Comparison of ENCODE assay signal across 9 cellular contexts in the genomic region with DNA sequence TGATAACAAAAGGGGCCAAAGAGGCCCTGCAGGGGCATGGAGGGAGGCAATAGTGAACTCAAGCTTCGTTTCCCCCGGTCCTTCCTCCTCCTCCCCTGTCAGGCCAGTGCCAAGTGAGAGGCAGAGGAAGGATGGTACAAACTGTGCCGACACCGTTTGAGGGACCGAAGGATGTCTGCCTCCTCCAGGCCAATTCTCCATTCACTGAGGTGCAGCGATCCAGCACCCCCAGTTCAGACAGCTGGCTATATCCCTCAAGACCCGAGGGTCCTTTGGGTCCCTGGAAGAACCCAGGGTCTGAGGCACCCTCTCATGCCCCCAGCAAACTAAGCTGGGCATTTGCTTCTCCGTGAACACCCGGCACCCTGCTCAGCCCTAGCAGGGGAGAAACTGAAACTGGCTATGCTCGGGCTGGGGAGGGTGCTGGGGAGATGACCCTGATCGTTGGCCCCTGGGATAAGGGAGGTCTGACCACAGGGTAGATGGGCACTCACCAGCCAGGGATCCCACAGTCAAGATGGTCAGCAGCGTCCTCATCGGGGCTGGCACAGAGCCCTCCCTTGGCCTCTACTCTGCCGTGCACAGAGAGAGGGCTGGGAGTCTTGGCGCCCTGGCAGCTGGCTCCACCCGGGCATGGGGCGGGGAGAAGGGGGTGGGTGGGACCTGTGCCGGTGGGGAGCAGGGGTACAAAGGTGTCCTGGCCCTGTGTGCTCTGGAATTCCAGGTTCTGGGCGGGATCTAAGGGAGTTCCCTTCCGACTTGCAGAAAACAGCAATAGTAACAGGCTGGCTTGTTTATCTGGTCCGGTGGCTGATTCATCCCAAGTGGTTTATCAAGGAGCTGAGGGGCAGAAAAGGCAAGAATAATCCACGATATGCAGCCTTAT. TPM values are rescaled to one million over a fixed set of nuclear protein-coding genes. Genes with fewer than 3 reads are reported as not detected.
DNase-seq lines count a peak whose midpoint lies in the region; ATAC-seq and TF ChIP-seq lines count a peak whose summit lies in the region.
"Had no signal": no experiment of that assay in that cellular context is flagged by ENCODE, and none has a peak within 500 bp of the region (broad histone marks: within the 10 kb centered on the region; RNA-seq: fewer than 3 reads in every experiment).

A gene with protein sequence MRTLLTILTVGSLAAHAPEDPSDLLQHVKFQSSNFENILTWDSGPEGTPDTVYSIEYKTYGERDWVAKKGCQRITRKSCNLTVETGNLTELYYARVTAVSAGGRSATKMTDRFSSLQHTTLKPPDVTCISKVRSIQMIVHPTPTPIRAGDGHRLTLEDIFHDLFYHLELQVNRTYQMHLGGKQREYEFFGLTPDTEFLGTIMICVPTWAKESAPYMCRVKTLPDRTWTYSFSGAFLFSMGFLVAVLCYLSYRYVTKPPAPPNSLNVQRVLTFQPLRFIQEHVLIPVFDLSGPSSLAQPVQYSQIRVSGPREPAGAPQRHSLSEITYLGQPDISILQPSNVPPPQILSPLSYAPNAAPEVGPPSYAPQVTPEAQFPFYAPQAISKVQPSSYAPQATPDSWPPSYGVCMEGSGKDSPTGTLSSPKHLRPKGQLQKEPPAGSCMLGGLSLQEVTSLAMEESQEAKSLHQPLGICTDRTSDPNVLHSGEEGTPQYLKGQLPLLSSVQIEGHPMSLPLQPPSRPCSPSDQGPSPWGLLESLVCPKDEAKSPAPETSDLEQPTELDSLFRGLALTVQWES (minus strand): TSS at position 595 of the 886 bp plus-strand sequence. CDS start 58 bp downstream, at position 537.

- no peaks in the 10 kb centered on the region for H3K36me3 ChIP-seq in Panc1 (ENCODE audit: control insufficient read depth, insufficient read depth, low read length)
- no peaks in the 10 kb centered on the region for H3K36me3 ChIP-seq in prostate gland

- H3K4me3 ChIP-seq in Panc1 (ENCODE audit: low read depth in 2 of 2, low read length in 2 of 2), result peak within 1 kb of the TSS; percentile 51 to 79
- peak within 1 kb of the TSS; percentile 58 for H3K4me3 ChIP-seq in fibroblast of the aortic adventitia (ENCODE audit: low read depth, low read length)
- peak within 1 kb of the TSS; percentile 33 to 39 for H3K4me3 ChIP-seq in prostate gland

- POLR2A ChIA-PET in Panc1 (lab: Charles Lee), result interaction anchor here (0.6 kb wide), 1 partner anchor 61 kb away, joined by 4 read pairs; no protein-coding TSS in a partner anchor
- POLR2A ChIA-PET in activated CD4-positive, alpha-beta T cell treated with anti-CD3 and anti-CD28 coated beads for 36 hours (lab: Charles Lee), result no interaction called here

- intact Hi-C loops in Calu3 (cut with micrococcal nuclease; ENCODE audit: unreplicated experiment) (loop anchor here (10.0 kb wide), 1 partner anchor 338 kb away; a partner anchor contains a TSS), Panc1 (cut with micrococcal nuclease; ENCODE audit: unreplicated experiment) (no loop called here), prostate gland (cut with DNase I) (no loop called here), natural killer cell (cut with micrococcal nuclease) (no loop called here)
- intact Hi-C loops in activated CD4-positive, alpha-beta T cell treated with anti-CD3 and anti-CD28 coated beads for 36 hours (cut with DNase I, micrococcal nuclease), result no loop called here

- peaks cover 12% of the 10 kb centered on the region for H3K4me1 Mint-ChIP-seq in Calu3 (ENCODE audit: low read depth, unreplicated experiment)
- peaks cover 7 to 11% of the 10 kb centered on the region in 2 donors for H3K4me1 Mint-ChIP-seq in natural killer cell
- H3K4me1 Mint-ChIP-seq in activated CD4-positive, alpha-beta T cell treated with anti-CD3 and anti-CD28 coated beads for 36 hours, result no peaks in the 10 kb centered on the region

- H3K9me3 ChIP-seq in Panc1 (ENCODE audit: control insufficient read depth, insufficient read depth, low read depth, low read length) (no peaks in the 10 kb centered on the region), prostate gland (no peaks in the 10 kb centered on the region)

- 35% methylated on average over 22 of the region's 22 CpGs for WGBS in prostate gland

- H3K9me3 Mint-ChIP-seq in Calu3 (ENCODE audit: low read depth, unreplicated experiment) (no peaks in the 10 kb centered on the region), natural killer cell (no peaks in the 10 kb centered on the region)
- H3K9me3 Mint-ChIP-seq in activated CD4-positive, alpha-beta T cell treated with anti-CD3 and anti-CD28 coated beads for 36 hours (ENCODE audit: low read depth), result no peaks in the 10 kb centered on the region

- no TSS peak for BruUV-seq in Calu3 (replicated peaks; lab: Mats Ljungman, UMichigan)
- BruUV-seq in Panc1 (replicated peaks; lab: Mats Ljungman, UMichigan), result no TSS peak

- DNase-seq in Calu3 (peak; percentile 31), Panc1 (ENCODE audit: low read depth, low spot score) (no peak), fibroblast of the aortic adventitia (ENCODE audit: low read depth) (peak; percentile 31), prostate gland (ENCODE audit: low spot score) (peak; percentile 55), natural killer cell (no peak), NCI-H1048 (lab: John Stamatoyannopoulos, UW) (no peak), superior temporal gyrus (ENCODE audit: extremely low spot score) (no peak)
- no peak for DNase-seq in activated CD4-positive, alpha-beta T cell treated with anti-CD3 and anti-CD28 coated beads for 36 hours
- DNase-seq: activated effector memory CD4-positive, alpha-beta T cell treated with Interleukin-2 at 50 U/mL for 16 hours had no signal

- peak within 1 kb of the TSS; percentile 70 for H3K4me3 Mint-ChIP-seq in Calu3 (ENCODE audit: low read depth, unreplicated experiment)
- H3K4me3 Mint-ChIP-seq in natural killer cell, result no peak within 1 kb of the TSS
- no peak within 1 kb of the TSS for H3K4me3 Mint-ChIP-seq in activated CD4-positive, alpha-beta T cell treated with anti-CD3 and anti-CD28 coated beads for 36 hours

- TF ChIP-seq CTCF in Calu3 (IDR thresholded peaks at IDR 0.05; ENCODE audit: unreplicated experiment), result no peak
- TF ChIP-seq CTCF in Panc1 (IDR thresholded peaks at IDR 0.05), result no peak
- TF ChIP-seq CTCF in fibroblast of the aortic adventitia (IDR thresholded peaks at IDR 0.05; ENCODE audit: insufficient read depth, low read length), result no peak
- TF ChIP-seq CTCF in prostate gland (IDR thresholded peaks at IDR 0.05), result no peak
- TF ChIP-seq CTCF in natural killer cell (IDR thresholded peaks at IDR 0.05), result no peak

- H3K4me1 ChIP-seq in Panc1 (ENCODE audit: control insufficient read depth, insufficient read depth, low read length) (peaks cover 4% of the 10 kb centered on the region; the same call in 1 of the 2 replicates), prostate gland (replicated peaks) (peaks cover 4% of the 10 kb centered on the region)

- peak within 1 kb of the TSS; percentile 67 for H3K27ac ChIP-seq in Panc1 (ENCODE audit: low read length)
- H3K27ac ChIP-seq in prostate gland, result peak within 1 kb of the TSS; percentile 54 to 60

- CTCF ChIA-PET in Calu3 (lab: Charles Lee), result interaction anchor here (1.0 kb wide), 1 partner anchor 249 kb away, joined by 3 read pairs; no protein-coding TSS in a partner anchor
- CTCF ChIA-PET in Panc1 (lab: Charles Lee), result interaction anchor here (0.6 kb wide), 1 partner anchor 447 kb away, joined by 7 read pairs; no protein-coding TSS in a partner anchor
- CTCF ChIA-PET in activated CD4-positive, alpha-beta T cell treated with anti-CD3 and anti-CD28 coated beads for 36 hours (lab: Charles Lee), result interaction anchor here (0.6 kb wide), 1 partner anchor 193 kb away, joined by 3 read pairs; no protein-coding TSS in a partner anchor

- ATAC-seq in Panc1 (peak; percentile 91), natural killer cell (no peak)
- no peak for ATAC-seq in activated CD4-positive, alpha-beta T cell treated with anti-CD3 and anti-CD28 coated beads for 36 hours

- no peak for TF ChIP-seq POLR2A in prostate gland (IDR thresholded peaks at IDR 0.05)

- in situ Hi-C loops in Panc1 (cut with HindIII; ENCODE audit: low pct_unique_long_range_greater_than_20kb, low sequenced_read_pairs), result no loop called here

- H3K27ac Mint-ChIP-seq in Calu3 (ENCODE audit: unreplicated experiment) (no peak within 1 kb of the TSS), natural killer cell (no peak within 1 kb of the TSS)
- no peak within 1 kb of the TSS for H3K27ac Mint-ChIP-seq in activated CD4-positive, alpha-beta T cell treated with anti-CD3 and anti-CD28 coated beads for 36 hours

- H3K27me3 Mint-ChIP-seq in Calu3 (ENCODE audit: unreplicated experiment) (no peaks in the 10 kb centered on the region), natural killer cell (ENCODE audit: low read depth in 2 of 2) (peaks cover 6 to 13% of the 10 kb centered on the region in 2 donors)
- peaks cover 6% of the 10 kb centered on the region for H3K27me3 Mint-ChIP-seq in activated CD4-positive, alpha-beta T cell treated with anti-CD3 and anti-CD28 coated beads for 36 hours

- H3K27me3 ChIP-seq in Panc1 (ENCODE audit: control insufficient read depth, insufficient read depth, low read length) (no peaks in the 10 kb centered on the region), prostate gland (replicated peaks; ENCODE audit: insufficient read depth) (no peaks in the 10 kb centered on the region)

- H3K36me3 Mint-ChIP-seq in Calu3 (ENCODE audit: insufficient read depth, unreplicated experiment) (peaks cover 5% of the 10 kb centered on the region), natural killer cell (no peaks in the 10 kb centered on the region)
- H3K36me3 Mint-ChIP-seq in activated CD4-positive, alpha-beta T cell treated with anti-CD3 and anti-CD28 coated beads for 36 hours (ENCODE audit: low read depth), result no peaks in the 10 kb centered on the region

RNA-seq across cellular contexts. Expression of the gene that starts here (rescaled TPM):
- 1.3 and 2.0 TPM in 2 replicates for total RNA-seq in Calu3 (2022)
- 1.1 TPM for total RNA-seq in Panc1 (2021; ENCODE audit: unreplicated experiment)
- polyA plus RNA-seq in Panc1 (2012; ENCODE audit: insufficient read length), result 1.8 TPM
- 0.09 TPM in 1 of 2 replicates, not detected in the other for total RNA-seq in fibroblast of the aortic adventitia (ENCODE audit: low replicate concordance)
- 1 to 10 TPM in 1 of 2 donors, under 1 TPM in 1; 0.82 to 1.0 TPM for total RNA-seq in prostate gland
- not detected for total RNA-seq in natural killer cell
- total RNA-seq in activated CD4-positive, alpha-beta T cell treated with anti-CD3 and anti-CD28 coated beads for 36 hours, result not detected

Comparison
In these comparisons a context has a peak if more than half of its experiments do, and no peak if none do; other contexts are left out.
1. Peak in DNase-seq and H3K4me3 ChIP-seq in fibroblast of the aortic adventitia; RNA of the gene not detected or under 1 TPM.
2. DNase-seq: peak in Calu3 (single experiment) and prostate gland (single experiment); none in Panc1 (single experiment), natural killer cell (single experiment), NCI-H1048 (single experiment), activated CD4-positive, alpha-beta T cell treated with anti-CD3 and anti-CD28 coated beads for 36 hours (single experiment) and superior temporal gyrus (single experiment).
3. Peak in every context shown above with its lines, with median percentiles within 50 percentile points of each other: H3K4me3 ChIP-seq.